Comparison of ENCODE assay signal across 1 cellular context in the genomic region with DNA sequence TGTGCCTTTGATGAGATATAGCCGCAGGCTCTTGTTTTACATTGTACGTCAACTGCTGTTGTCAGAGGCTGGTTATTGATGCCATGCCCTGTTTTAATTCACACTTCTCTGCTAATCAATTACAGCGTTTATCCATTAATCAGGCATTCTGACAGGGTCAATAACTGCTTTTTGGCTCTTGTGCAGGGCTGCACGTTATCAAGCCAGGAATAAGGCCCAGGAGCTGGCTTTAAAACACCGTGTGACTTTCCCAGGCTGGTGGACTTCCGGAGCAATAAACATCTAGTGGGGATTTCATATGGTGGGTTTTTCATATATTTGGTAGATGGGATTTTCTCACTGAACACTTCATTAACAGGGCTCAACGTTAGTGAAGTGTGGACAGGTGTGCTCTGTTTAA.
TF ChIP-seq lines count a peak whose summit lies in the region.

No MANE protein-coding gene starts in this region.

TF ChIP-seq in SK-N-SH, 30 proteins besides CTCF, POLR2A, EP300 and RAD21 (continued from another document):
- TF ChIP-seq, protein P1, sequence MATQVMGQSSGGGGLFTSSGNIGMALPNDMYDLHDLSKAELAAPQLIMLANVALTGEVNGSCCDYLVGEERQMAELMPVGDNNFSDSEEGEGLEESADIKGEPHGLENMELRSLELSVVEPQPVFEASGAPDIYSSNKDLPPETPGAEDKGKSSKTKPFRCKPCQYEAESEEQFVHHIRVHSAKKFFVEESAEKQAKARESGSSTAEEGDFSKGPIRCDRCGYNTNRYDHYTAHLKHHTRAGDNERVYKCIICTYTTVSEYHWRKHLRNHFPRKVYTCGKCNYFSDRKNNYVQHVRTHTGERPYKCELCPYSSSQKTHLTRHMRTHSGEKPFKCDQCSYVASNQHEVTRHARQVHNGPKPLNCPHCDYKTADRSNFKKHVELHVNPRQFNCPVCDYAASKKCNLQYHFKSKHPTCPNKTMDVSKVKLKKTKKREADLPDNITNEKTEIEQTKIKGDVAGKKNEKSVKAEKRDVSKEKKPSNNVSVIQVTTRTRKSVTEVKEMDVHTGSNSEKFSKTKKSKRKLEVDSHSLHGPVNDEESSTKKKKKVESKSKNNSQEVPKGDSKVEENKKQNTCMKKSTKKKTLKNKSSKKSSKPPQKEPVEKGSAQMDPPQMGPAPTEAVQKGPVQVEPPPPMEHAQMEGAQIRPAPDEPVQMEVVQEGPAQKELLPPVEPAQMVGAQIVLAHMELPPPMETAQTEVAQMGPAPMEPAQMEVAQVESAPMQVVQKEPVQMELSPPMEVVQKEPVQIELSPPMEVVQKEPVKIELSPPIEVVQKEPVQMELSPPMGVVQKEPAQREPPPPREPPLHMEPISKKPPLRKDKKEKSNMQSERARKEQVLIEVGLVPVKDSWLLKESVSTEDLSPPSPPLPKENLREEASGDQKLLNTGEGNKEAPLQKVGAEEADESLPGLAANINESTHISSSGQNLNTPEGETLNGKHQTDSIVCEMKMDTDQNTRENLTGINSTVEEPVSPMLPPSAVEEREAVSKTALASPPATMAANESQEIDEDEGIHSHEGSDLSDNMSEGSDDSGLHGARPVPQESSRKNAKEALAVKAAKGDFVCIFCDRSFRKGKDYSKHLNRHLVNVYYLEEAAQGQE (IDR thresholded peaks at IDR 0.05; ENCODE audit: low read depth, low read length): no peak
- TF ChIP-seq FOXJ3 (CRISPR knock-in tag; IDR thresholded peaks at IDR 0.05) (no peak), NRF1 (IDR thresholded peaks at IDR 0.05; ENCODE audit: low read depth, low read length) (no peak), RCOR1 (IDR thresholded peaks at IDR 0.05; ENCODE audit: low read length) (no peak), RXRA (IDR thresholded peaks at IDR 0.05; ENCODE audit: borderline replicate concordance, low read depth) (no peak), MAX (IDR thresholded peaks at IDR 0.05; ENCODE audit: low read depth) (no peak), GABPA (IDR thresholded peaks at IDR 0.05; ENCODE audit: low read depth) (no peak)
- TF ChIP-seq, protein P2, sequence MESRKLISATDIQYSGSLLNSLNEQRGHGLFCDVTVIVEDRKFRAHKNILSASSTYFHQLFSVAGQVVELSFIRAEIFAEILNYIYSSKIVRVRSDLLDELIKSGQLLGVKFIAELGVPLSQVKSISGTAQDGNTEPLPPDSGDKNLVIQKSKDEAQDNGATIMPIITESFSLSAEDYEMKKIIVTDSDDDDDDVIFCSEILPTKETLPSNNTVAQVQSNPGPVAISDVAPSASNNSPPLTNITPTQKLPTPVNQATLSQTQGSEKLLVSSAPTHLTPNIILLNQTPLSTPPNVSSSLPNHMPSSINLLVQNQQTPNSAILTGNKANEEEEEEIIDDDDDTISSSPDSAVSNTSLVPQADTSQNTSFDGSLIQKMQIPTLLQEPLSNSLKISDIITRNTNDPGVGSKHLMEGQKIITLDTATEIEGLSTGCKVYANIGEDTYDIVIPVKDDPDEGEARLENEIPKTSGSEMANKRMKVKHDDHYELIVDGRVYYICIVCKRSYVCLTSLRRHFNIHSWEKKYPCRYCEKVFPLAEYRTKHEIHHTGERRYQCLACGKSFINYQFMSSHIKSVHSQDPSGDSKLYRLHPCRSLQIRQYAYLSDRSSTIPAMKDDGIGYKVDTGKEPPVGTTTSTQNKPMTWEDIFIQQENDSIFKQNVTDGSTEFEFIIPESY (IDR thresholded peaks at IDR 0.05; ENCODE audit: borderline replicate concordance, low read depth): no peak
